18 cellular contexts compared by ENCODE assay signal in the genomic region with DNA sequence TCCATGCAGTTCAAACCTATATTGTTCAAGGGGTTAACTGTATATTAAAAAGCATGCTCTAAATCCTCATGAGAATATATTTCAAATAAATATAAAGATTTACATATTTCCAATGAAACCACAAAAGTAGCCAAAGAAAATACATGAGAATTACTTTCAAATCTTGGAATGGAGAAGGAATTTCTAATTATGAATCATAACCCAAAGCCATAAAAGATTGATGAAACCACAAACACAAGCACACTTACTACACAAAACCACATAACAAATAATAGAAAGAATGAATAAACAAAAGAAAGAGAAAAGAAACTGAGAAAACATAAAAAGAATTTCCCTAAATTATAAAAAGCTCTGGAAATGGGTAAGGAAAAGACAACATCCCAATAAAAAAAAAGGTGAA. TPM values are rescaled to one million over a fixed set of nuclear protein-coding genes. Genes with fewer than 3 reads are reported as not detected.
DNase-seq lines count a peak whose midpoint lies in the region; ATAC-seq and TF ChIP-seq lines count a peak whose summit lies in the region.
"Had no signal": no experiment of that assay in that cellular context is flagged by ENCODE, and none has a peak within 500 bp of the region (broad histone marks: within the 10 kb centered on the region; RNA-seq: fewer than 3 reads in every experiment).

No MANE protein-coding gene starts in this region.

- H3K27ac Mint-ChIP-seq in CD4-positive, CD25-positive, alpha-beta regulatory T cell: no peak overlapping the region
- H3K27ac Mint-ChIP-seq in naive B cell: peak overlapping the region; percentile 43 to 98 (median 91)

- H3K4me1 Mint-ChIP-seq in CD4-positive, CD25-positive, alpha-beta regulatory T cell: peaks cover 52 to 74% (median 64%) of the 10 kb centered on the region in 4 donors
- peaks cover 67 to 95% (median 81%) of the 10 kb centered on the region in 3 donors for H3K4me1 Mint-ChIP-seq in naive B cell

- H3K79me2 ChIP-seq in Karpas-422 (ENCODE audit: low read length): peaks cover 97% of the 10 kb centered on the region

- peak overlapping the region in 1 of 4 donors; percentile 24 for H3K4me3 Mint-ChIP-seq in CD4-positive, CD25-positive, alpha-beta regulatory T cell
- peak overlapping the region; percentile 78 to 95 (median 87) for H3K4me3 Mint-ChIP-seq in naive B cell

- peaks cover 5% of the 10 kb centered on the region for H3K36me3 Mint-ChIP-seq in CD4-positive, CD25-positive, alpha-beta regulatory T cell
- H3K36me3 Mint-ChIP-seq in naive B cell: no peaks in the 10 kb centered on the region

- H3K9me2 ChIP-seq in Karpas-422 (replicated peaks; ENCODE audit: insufficient read depth, low read length): no peaks in the 10 kb centered on the region

- peak overlapping the region; percentile 2 for H3K4me3 ChIP-seq in CD4-positive, CD25-positive, alpha-beta regulatory T cell (ENCODE audit: low read depth, low read length)
- H3K4me3 ChIP-seq in Karpas-422 (ENCODE audit: low read length) (no peak overlapping the region), astrocyte of the cerebellum (ENCODE audit: low read depth, low read length) (no peak overlapping the region)
- H3K4me3 ChIP-seq: hepatocyte, uterus had no signal

- peaks cover 37% of the 10 kb centered on the region for H4K20me1 ChIP-seq in Karpas-422 (ENCODE audit: insufficient read depth, low read depth, low read length)

- H3K27me3 Mint-ChIP-seq in CD4-positive, CD25-positive, alpha-beta regulatory T cell: no peaks in the 10 kb centered on the region
- H3K27me3 Mint-ChIP-seq in naive B cell: no peaks in the 10 kb centered on the region
- H3K27me3 Mint-ChIP-seq: CD4-positive, alpha-beta memory T cell had no signal

- in situ Hi-C loops in astrocyte of the cerebellum (cut with HindIII; ENCODE audit: low sequenced_read_pairs) (no loop called here), G401 (cut with HindIII; ENCODE audit: low sequenced_read_pairs) (no loop called here)

- H3K36me3 ChIP-seq in CD4-positive, CD25-positive, alpha-beta regulatory T cell (ENCODE audit: control insufficient read depth, insufficient read depth, low read length): peaks cover 2% of the 10 kb centered on the region
- no peaks in the 10 kb centered on the region for H3K36me3 ChIP-seq in Karpas-422 (ENCODE audit: insufficient read depth, low read length)
- H3K36me3 ChIP-seq: uterus had no signal

- peaks cover 22% of the 10 kb centered on the region for H3K4me1 ChIP-seq in CD4-positive, CD25-positive, alpha-beta regulatory T cell (ENCODE audit: control insufficient read depth, insufficient read depth, low read length, poor library complexity, severe bottlenecking)
- peaks cover 80% of the 10 kb centered on the region for H3K4me1 ChIP-seq in Karpas-422 (ENCODE audit: low read length)
- H3K4me1 ChIP-seq: uterus had no signal

- H3K9me3 Mint-ChIP-seq in CD4-positive, CD25-positive, alpha-beta regulatory T cell: no peaks in the 10 kb centered on the region
- peaks cover 0 to 1% (median 0%) of the 10 kb centered on the region in 7 donors for H3K9me3 Mint-ChIP-seq in naive B cell
- H3K9me3 Mint-ChIP-seq: CD4-positive, alpha-beta memory T cell had no signal

- H3K9me3 ChIP-seq in CD4-positive, CD25-positive, alpha-beta regulatory T cell (ENCODE audit: control insufficient read depth in 2 of 2, low read length in 2 of 2): no peaks in the 10 kb centered on the region
- no peaks in the 10 kb centered on the region for H3K9me3 ChIP-seq in Karpas-422 (ENCODE audit: low read length)
- H3K9me3 ChIP-seq: uterus had no signal

- no peak for ATAC-seq in CD4-positive, CD25-positive, alpha-beta regulatory T cell (ENCODE audit: low read depth in 2 of 2)
- ATAC-seq in naive B cell (ENCODE audit: low read depth in 2 of 2) (no peak), HG02981 (IDR thresholded peaks at IDR 0.05; ENCODE audit: unreplicated experiment) (no peak), HG02884 (IDR thresholded peaks at IDR 0.05; ENCODE audit: unreplicated experiment) (no peak)
- ATAC-seq: Panc1 had no signal

- TF ChIP-seq CTCF in astrocyte of the cerebellum (IDR thresholded peaks at IDR 0.05; ENCODE audit: low read depth, low read length, missing control alignments): no peak

- H3K27me3 ChIP-seq in CD4-positive, CD25-positive, alpha-beta regulatory T cell (ENCODE audit: control insufficient read depth, insufficient read depth, low read length): no peaks in the 10 kb centered on the region
- H3K27me3 ChIP-seq in Karpas-422 (ENCODE audit: low read length): no peaks in the 10 kb centered on the region
- H3K27me3 ChIP-seq: hepatocyte, uterus had no signal

- no peak overlapping the region for H2AFZ ChIP-seq in Karpas-422 (ENCODE audit: low read length)
- H2AFZ ChIP-seq: hepatocyte had no signal

- peak overlapping the region; percentile 91 for H3K4me2 ChIP-seq in Karpas-422 (ENCODE audit: low read depth, low read length, poor library complexity, severe bottlenecking)
- H3K4me2 ChIP-seq: hepatocyte had no signal

- no peak overlapping the region for H3K9ac ChIP-seq in Karpas-422 (ENCODE audit: low read length)

- DNase-seq in CD4-positive, CD25-positive, alpha-beta regulatory T cell: no peak
- DNase-seq in Karpas-422 (no peak), astrocyte of the cerebellum (ENCODE audit: low read depth) (peak; percentile 63), naive B cell (no peak), Kasumi-1 (lab: John Stamatoyannopoulos, UW) (no peak), G401 (ENCODE audit: low spot score) (no peak)
- DNase-seq: activated CD4-positive, alpha-beta T cell treated with anti-CD3 and anti-CD28 coated beads, Interleukin-2, amount 50 U/mL, for 48 hours; activated gamma-delta T cell; caudate nucleus; CD4-positive, alpha-beta memory T cell; NCI-H1436; NCI-H510A; stimulated activated CD4-positive, alpha-beta T cell treated with anti-CD3 and anti-CD28 coated beads, Interleukin-2, amount 100 ng/mL, for 24 hours; uterus had no signal

- no peak overlapping the region for H3K27ac ChIP-seq in CD4-positive, CD25-positive, alpha-beta regulatory T cell (ENCODE audit: insufficient read depth, low read length, poor library complexity, severe bottlenecking)
- peak overlapping the region; percentile 87 for H3K27ac ChIP-seq in Karpas-422 (ENCODE audit: low read length)
- H3K27ac ChIP-seq: hepatocyte, uterus had no signal

RNA-seq across cellular contexts. Expression of gene ERP44, which starts 16.0 kb away (rescaled TPM):
- total RNA-seq in CD4-positive, CD25-positive, alpha-beta regulatory T cell: 14.0 TPM
- polyA plus RNA-seq in CD4-positive, CD25-positive, alpha-beta regulatory T cell: 10 to 100 TPM; 34.1 to 42.6 (median 35.4) TPM
- 10.3 and 20.9 TPM in 2 replicates for total RNA-seq in Karpas-422 (2014; rRNA removed; shearing (Covaris generic); ENCODE audit: low replicate concordance)
- 10 to 100 TPM; 71.9 to 88.2 (median 76.9) TPM for polyA plus RNA-seq in naive B cell (ENCODE audit: low read depth in 6 of 6)
- total RNA-seq in G401 (2014; rRNA removed; shearing (Covaris generic)): 9.4 and 10.9 TPM in 2 replicates

RNA-seq across cellular contexts. Expression of gene INVS, which starts 16.3 kb away (rescaled TPM):
- 20.5 TPM for total RNA-seq in CD4-positive, CD25-positive, alpha-beta regulatory T cell
- 1 to 10 TPM; 5.7 to 6.4 (median 6.1) TPM for polyA plus RNA-seq in CD4-positive, CD25-positive, alpha-beta regulatory T cell
- 25.0 and 33.8 TPM in 2 replicates for total RNA-seq in Karpas-422 (2014; rRNA removed; shearing (Covaris generic); ENCODE audit: low replicate concordance)
- 10 to 100 TPM in 3 of 6 donors, 1 to 10 TPM in 3; 1.5 to 14.5 (median 10.0) TPM for polyA plus RNA-seq in naive B cell (ENCODE audit: low read depth in 6 of 6)
- total RNA-seq in G401 (2014; rRNA removed; shearing (Covaris generic)): 18.6 and 27.0 TPM in 2 replicates

Comparison
In these comparisons a context has a peak if more than half of its experiments do, and no peak if none do; other contexts are left out.
1. H3K27ac Mint-ChIP-seq: peak in naive B cell (6 of 6); none in CD4-positive, CD25-positive, alpha-beta regulatory T cell (0 of 3).